Comparison of ENCODE assay signal across 25 cellular contexts in genomic region chr11:45685976-45686375, GRCh38. TPM values are rescaled to one million over a fixed set of nuclear protein-coding genes. Genes with fewer than 3 reads are reported as not detected.
"Had no signal": no experiment of that assay in that cellular context is flagged by ENCODE, and none has a peak within 500 bp of the region (broad histone marks: within the 10 kb centered on the region; RNA-seq: fewer than 3 reads in every experiment).

No MANE protein-coding gene starts in this region.

- H3K27me3 ChIP-seq: dorsolateral prefrontal cortex, gastrocnemius medialis had no signal

- H3K4me3 ChIP-seq: coronary artery, dorsolateral prefrontal cortex, esophagus squamous epithelium, gastrocnemius medialis, hepatocyte, left lung, lower lobe of right lung had no signal

- H3K9me3 Mint-ChIP-seq: immature natural killer cell had no signal

- H2AFZ ChIP-seq: hepatocyte had no signal

- H3K4me3 Mint-ChIP-seq: immature natural killer cell had no signal

- ATAC-seq: esophagus mucosa, gastrocnemius medialis, left cardiac atrium, left lung, left ventricle myocardium superior, lower lobe of right lung had no signal

- H3K36me3 Mint-ChIP-seq: immature natural killer cell had no signal

- H3K9me3 ChIP-seq: esophagus squamous epithelium, gastrocnemius medialis, left lung, lower lobe of right lung had no signal

- H3K4me1 Mint-ChIP-seq: immature natural killer cell had no signal

- H3K27ac Mint-ChIP-seq: immature natural killer cell had no signal

- DNase-seq: dermis blood vessel endothelial cell; dorsolateral prefrontal cortex; effector CD4-positive, alpha-beta T cell; effector memory CD4-positive, alpha-beta T cell; erythroblast; esophagus squamous epithelium; foreskin fibroblast; foreskin melanocyte; gastrocnemius medialis; glutamatergic neuron; head of caudate nucleus; hypothalamus; immature natural killer cell; left cardiac atrium; left lung; left ventricle myocardium superior; lower lobe of right lung; mesenchymal stem cell; midbrain had no signal

- H3K4me2 ChIP-seq: hepatocyte had no signal

- H3K4me1 ChIP-seq: esophagus squamous epithelium, gastrocnemius medialis, left lung, lower lobe of right lung had no signal

- H3K27ac ChIP-seq: coronary artery, dorsolateral prefrontal cortex, epithelial cell of prostate, esophagus squamous epithelium, gastrocnemius medialis, hepatocyte, left lung, lower lobe of right lung had no signal

- H3K36me3 ChIP-seq: esophagus squamous epithelium, gastrocnemius medialis, left lung, lower lobe of right lung had no signal

- H3K79me2 ChIP-seq: hepatocyte had no signal

RNA-seq across cellular contexts. Expression of gene CHST1, which starts 20.6 kb away (rescaled TPM):
- total RNA-seq: mononuclear cell had no signal
- polyA plus RNA-seq: keratinocyte had no signal
